Comparison of ENCODE assay signal across 30 cellular contexts in genomic region chr19:2716275-2716650, GRCh38. TPM values are rescaled to one million over a fixed set of nuclear protein-coding genes. Genes with fewer than 3 reads are reported as not detected.
"Had no signal": no experiment of that assay in that cellular context is flagged by ENCODE, and none has a peak within 500 bp of the region (broad histone marks: within the 10 kb centered on the region; RNA-seq: fewer than 3 reads in every experiment).

No MANE protein-coding gene starts in this region.

- H3K9me3 ChIP-seq: pancreas, right lobe of liver, uterus had no signal

- FAIRE-seq: colon, pancreas had no signal

- DNase-seq: central memory CD4-positive, alpha-beta T cell; effector CD8-positive, alpha-beta T cell; endodermal cell; foreskin keratinocyte; left cardiac atrium; left lung; mesendoderm; midbrain; naive thymus-derived CD4-positive, alpha-beta T cell; occipital lobe; retina; right lobe of liver; stimulated activated CD4-positive, alpha-beta T cell treated with anti-CD3 and anti-CD28 coated beads, Interleukin-12 subunit alpha, Interleukin-12 subunit beta, amount 100 ng/mL, for 4 hours; stimulated activated CD4-positive, alpha-beta T cell treated with anti-CD3 and anti-CD28 coated beads, Interleukin-1b, Interleukin-23, amount 100 ng/mL, for 48 hours; stimulated activated CD4-positive, alpha-beta T cell treated with anti-CD3 and anti-CD28 coated beads, Interleukin-4, amount 100 ng/mL, for 1 hour; stimulated activated CD8-positive, alpha-beta memory T cell treated with anti-CD3 and anti-CD28 coated beads, Interleukin-4, amount 100 ng/mL, for 48 hours; stimulated activated naive CD4-positive, alpha-beta T cell treated with Interleukin-2 at 50 U/mL for 16 hours; upper lobe of right lung; uterus had no signal

- H3K27me3 ChIP-seq: pancreas, uterus had no signal

- H3K27ac ChIP-seq: epithelial cell of prostate, foreskin keratinocyte, gastroesophageal sphincter, heart left ventricle, hepatocyte, left lung, pancreas, right lobe of liver, thoracic aorta, tibial nerve, upper lobe of right lung, uterus had no signal

- H3K4me1 ChIP-seq: foreskin keratinocyte, right lobe of liver had no signal

- H3K27ac Mint-ChIP-seq: endodermal cell; naive thymus-derived CD4-positive, alpha-beta T cell had no signal

- H3K4me3 Mint-ChIP-seq: endodermal cell had no signal

- ATAC-seq: esophagus mucosa; foreskin keratinocyte; gastroesophageal sphincter; heart left ventricle; left cardiac atrium; left lung; naive thymus-derived CD4-positive, alpha-beta T cell; pancreas; right lobe of liver; upper lobe of right lung had no signal

- H3K36me3 ChIP-seq: left lung, pancreas, right lobe of liver, thoracic aorta, tibial nerve, upper lobe of right lung, uterus had no signal

- H3K4me3 ChIP-seq: gastroesophageal sphincter, heart left ventricle, hepatocyte, left lung, lung, pancreas, right lobe of liver, smooth muscle cell, thoracic aorta, tibial nerve, upper lobe of right lung, uterus had no signal

RNA-seq across cellular contexts. Expression of gene DIRAS1, which starts 4.9 kb away (rescaled TPM):
- polyA plus RNA-seq: naive thymus-derived CD4-positive, alpha-beta T cell had no signal
